In genomic region chr14:99416909-99417308, GRCh38 we compare ENCODE assay signal across 3 cellular contexts.
TF ChIP-seq lines count a peak whose summit lies in the region.

No MANE protein-coding gene starts in this region.

TF ChIP-seq in A549, 52 proteins besides CTCF, POLR2A, EP300 and RAD21 (continued from another document):
- no peak for TF ChIP-seq HMGXB4 (CRISPR knock-in tag; IDR thresholded peaks at IDR 0.05; ENCODE audit: borderline replicate concordance)

TF ChIP-seq in GM23338, 12 proteins besides CTCF, POLR2A, EP300 and RAD21 (continued from another document):
- TF ChIP-seq ZNF462 (CRISPR knock-in tag; IDR thresholded peaks at IDR 0.05) (no peak), EZH2 (IDR thresholded peaks at IDR 0.05; ENCODE audit: low read depth, unreplicated experiment) (no peak), EZH2phosphoT487 (IDR thresholded peaks at IDR 0.05; ENCODE audit: unreplicated experiment) (no peak), STAT1 (IDR thresholded peaks at IDR 0.05; ENCODE audit: unreplicated experiment) (no peak), CREB1 (CRISPR knock-in tag; IDR thresholded peaks at IDR 0.05; ENCODE audit: low read depth) (no peak), ZNF331 (CRISPR knock-in tag; IDR thresholded peaks at IDR 0.05; ENCODE audit: low read depth) (no peak), REST (IDR thresholded peaks at IDR 0.05; ENCODE audit: unreplicated experiment) (no peak), POLR2AphosphoS5 (IDR thresholded peaks at IDR 0.05; ENCODE audit: low read depth) (no peak), NANOG (IDR thresholded peaks at IDR 0.05; ENCODE audit: borderline replicate concordance) (no peak), JUNB (IDR thresholded peaks at IDR 0.05; ENCODE audit: unreplicated experiment) (no peak)
- TF ChIP-seq, protein P1, sequence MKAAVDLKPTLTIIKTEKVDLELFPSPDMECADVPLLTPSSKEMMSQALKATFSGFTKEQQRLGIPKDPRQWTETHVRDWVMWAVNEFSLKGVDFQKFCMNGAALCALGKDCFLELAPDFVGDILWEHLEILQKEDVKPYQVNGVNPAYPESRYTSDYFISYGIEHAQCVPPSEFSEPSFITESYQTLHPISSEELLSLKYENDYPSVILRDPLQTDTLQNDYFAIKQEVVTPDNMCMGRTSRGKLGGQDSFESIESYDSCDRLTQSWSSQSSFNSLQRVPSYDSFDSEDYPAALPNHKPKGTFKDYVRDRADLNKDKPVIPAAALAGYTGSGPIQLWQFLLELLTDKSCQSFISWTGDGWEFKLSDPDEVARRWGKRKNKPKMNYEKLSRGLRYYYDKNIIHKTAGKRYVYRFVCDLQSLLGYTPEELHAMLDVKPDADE (IDR thresholded peaks at IDR 0.05): no peak

TF ChIP-seq in K562, 482 proteins besides CTCF, POLR2A, EP300 and RAD21 (continued from another document):
- TF ChIP-seq, protein P2, sequence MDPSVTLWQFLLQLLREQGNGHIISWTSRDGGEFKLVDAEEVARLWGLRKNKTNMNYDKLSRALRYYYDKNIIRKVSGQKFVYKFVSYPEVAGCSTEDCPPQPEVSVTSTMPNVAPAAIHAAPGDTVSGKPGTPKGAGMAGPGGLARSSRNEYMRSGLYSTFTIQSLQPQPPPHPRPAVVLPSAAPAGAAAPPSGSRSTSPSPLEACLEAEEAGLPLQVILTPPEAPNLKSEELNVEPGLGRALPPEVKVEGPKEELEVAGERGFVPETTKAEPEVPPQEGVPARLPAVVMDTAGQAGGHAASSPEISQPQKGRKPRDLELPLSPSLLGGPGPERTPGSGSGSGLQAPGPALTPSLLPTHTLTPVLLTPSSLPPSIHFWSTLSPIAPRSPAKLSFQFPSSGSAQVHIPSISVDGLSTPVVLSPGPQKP (CRISPR knock-in tag; IDR thresholded peaks at IDR 0.05): no peak
- TF ChIP-seq COPS2 (conservative IDR thresholded peaks at IDR 0.05) (no peak), DLX4 (CRISPR knock-in tag; IDR thresholded peaks at IDR 0.05) (no peak), RREB1 (CRISPR knock-in tag; IDR thresholded peaks at IDR 0.05) (no peak), ZNF316 (IDR thresholded peaks at IDR 0.05) (peak; percentile 83), SAFB2 (IDR thresholded peaks at IDR 0.05; ENCODE audit: borderline replicate concordance, low read depth, low read length, severe bottlenecking) (no peak), RBM22 (IDR thresholded peaks at IDR 0.05; ENCODE audit: low read depth, low read length, poor library complexity, severe bottlenecking) (no peak), MAFF (IDR thresholded peaks at IDR 0.05; ENCODE audit: low read length) (peak; percentile 79), CEBPZ (IDR thresholded peaks at IDR 0.05; ENCODE audit: borderline replicate concordance, low read depth, low read length) (no peak), ILK (tag; IDR thresholded peaks at IDR 0.05; ENCODE audit: borderline replicate concordance, low read depth) (no peak)
- TF ChIP-seq, protein P3, sequence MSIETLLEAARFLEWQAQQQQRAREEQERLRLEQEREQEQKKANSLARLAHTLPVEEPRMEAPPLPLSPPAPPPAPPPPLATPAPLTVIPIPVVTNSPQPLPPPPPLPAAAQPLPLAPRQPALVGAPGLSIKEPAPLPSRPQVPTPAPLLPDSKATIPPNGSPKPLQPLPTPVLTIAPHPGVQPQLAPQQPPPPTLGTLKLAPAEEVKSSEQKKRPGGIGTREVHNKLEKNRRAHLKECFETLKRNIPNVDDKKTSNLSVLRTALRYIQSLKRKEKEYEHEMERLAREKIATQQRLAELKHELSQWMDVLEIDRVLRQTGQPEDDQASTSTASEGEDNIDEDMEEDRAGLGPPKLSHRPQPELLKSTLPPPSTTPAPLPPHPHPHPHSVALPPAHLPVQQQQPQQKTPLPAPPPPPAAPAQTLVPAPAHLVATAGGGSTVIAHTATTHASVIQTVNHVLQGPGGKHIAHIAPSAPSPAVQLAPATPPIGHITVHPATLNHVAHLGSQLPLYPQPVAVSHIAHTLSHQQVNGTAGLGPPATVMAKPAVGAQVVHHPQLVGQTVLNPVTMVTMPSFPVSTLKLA (conservative IDR thresholded peaks at IDR 0.05): no peak
